Comparison of ENCODE assay signal across 9 cellular contexts in genomic region chr10:80503584-80504157, GRCh38. TPM values are rescaled to one million over a fixed set of nuclear protein-coding genes. Genes with fewer than 3 reads are reported as not detected.
A peak's percentile ranks its signal among the peaks of the same experiment; 100 is the strongest.
DNase-seq lines count a peak whose midpoint lies in the region; FAIRE-seq and TF ChIP-seq lines count a peak whose summit lies in the region.
"Had no signal": no experiment of that assay in that cellular context is flagged by ENCODE, and none has a peak within 500 bp of the region (broad histone marks: within the 10 kb centered on the region; RNA-seq: fewer than 3 reads in every experiment).

No MANE protein-coding gene starts in this region.

- H3K27me3 ChIP-seq in astrocyte (ENCODE audit: insufficient read depth, low read length) (no peaks in the 10 kb centered on the region), mesendoderm (ENCODE audit: insufficient read depth, low read length, poor library complexity) (no peaks in the 10 kb centered on the region), transverse colon (no peaks in the 10 kb centered on the region), MG63 (no peaks in the 10 kb centered on the region)

- H3K36me3 Mint-ChIP-seq in activated naive CD4-positive, alpha-beta T cell treated with anti-CD3 and anti-CD28 coated beads, Interleukin-2, amount 10 ng/mL, durations not matched to agents 7 days and 5 days: peaks cover 61% of the 10 kb centered on the region
- peaks cover 22% of the 10 kb centered on the region for H3K36me3 Mint-ChIP-seq in astrocyte (ENCODE audit: low read depth, unreplicated experiment)

- no peak overlapping the region for H2BK5ac ChIP-seq in mesendoderm (ENCODE audit: low read length)

- H3K9ac ChIP-seq in astrocyte (ENCODE audit: low read length) (peak overlapping the region; percentile 79), mesendoderm (ENCODE audit: low read length) (no peak overlapping the region)

- peaks cover 49% of the 10 kb centered on the region for H3K79me1 ChIP-seq in mesendoderm (ENCODE audit: low read length)

- intact Hi-C loops in transverse colon (cut with DNase I; ENCODE audit: low total_unique reads): loop anchor here (2.0 to 10.0 kb wide), 2 partner anchors 59 to 119 kb away; no protein-coding TSS in a partner anchor

- no peak overlapping the region for H2AFZ ChIP-seq in astrocyte (ENCODE audit: low read depth, low read length)

- peak overlapping the region; percentile 17 for H3K56ac ChIP-seq in mesendoderm (ENCODE audit: low read length)

- peak overlapping the region; percentile 88 for H3K27ac Mint-ChIP-seq in activated naive CD4-positive, alpha-beta T cell treated with anti-CD3 and anti-CD28 coated beads, Interleukin-2, amount 10 ng/mL, durations not matched to agents 7 days and 5 days
- peak overlapping the region; percentile 99 for H3K27ac Mint-ChIP-seq in astrocyte (ENCODE audit: unreplicated experiment)

- H3K18ac ChIP-seq in mesendoderm (ENCODE audit: low read length): no peak overlapping the region

- H3K4me3 ChIP-seq in astrocyte (ENCODE audit: insufficient read depth, low read depth, low read length): no peak overlapping the region
- no peak overlapping the region for H3K4me3 ChIP-seq in mesendoderm (ENCODE audit: low read length)
- H3K4me3 ChIP-seq in transverse colon: no peak overlapping the region
- H3K4me3 ChIP-seq in MG63: no peak overlapping the region

- H3K4me2 ChIP-seq in astrocyte (ENCODE audit: low read length) (no peak overlapping the region), mesendoderm (ENCODE audit: low read length) (no peak overlapping the region)

- H3K27me3 Mint-ChIP-seq in activated naive CD4-positive, alpha-beta T cell treated with anti-CD3 and anti-CD28 coated beads, Interleukin-2, amount 10 ng/mL, durations not matched to agents 7 days and 5 days: no peaks in the 10 kb centered on the region
- no peaks in the 10 kb centered on the region for H3K27me3 Mint-ChIP-seq in astrocyte (ENCODE audit: low read depth, unreplicated experiment)

- no peak overlapping the region for H3K23ac ChIP-seq in mesendoderm (ENCODE audit: low read length)

- H3K4me1 ChIP-seq in astrocyte (ENCODE audit: insufficient read depth, low read length): peaks cover 88% of the 10 kb centered on the region
- H3K4me1 ChIP-seq in mesendoderm (ENCODE audit: control insufficient read depth, low read depth, low read length): peaks cover 14% of the 10 kb centered on the region
- H3K4me1 ChIP-seq in transverse colon: peaks cover 30 to 73% (median 51%) of the 10 kb centered on the region in 4 donors

- CTCF ChIA-PET in activated naive CD4-positive, alpha-beta T cell treated with anti-CD3 and anti-CD28 coated beads, Interleukin-2, amount 10 ng/mL, durations not matched to agents 7 days and 5 days (lab: Charles Lee): interaction anchor here (1.0 to 21.2 kb wide), 4 partner anchors 19 to 120 kb away, joined by 3 to 986 read pairs (median 20); partner anchors contain the start of gene TSPAN14

- no peak overlapping the region for H2BK120ac ChIP-seq in mesendoderm (ENCODE audit: low read depth, low read length)

- H3K79me2 ChIP-seq in astrocyte (ENCODE audit: insufficient read depth, low read length): peaks cover 77% of the 10 kb centered on the region
- peaks cover 26% of the 10 kb centered on the region for H3K79me2 ChIP-seq in mesendoderm (ENCODE audit: control insufficient read depth, insufficient read depth, low read length)

- WGBS in mesendoderm (ENCODE audit: extremely low coverage, insufficient coverage, low lambda C conversion rate): no CpG with 5 or more reads among the region's 7 CpGs
- WGBS in transverse colon (ENCODE audit: low coverage in 1 of 2), 2 donors: 70 to 83% methylated on average over 3 to 7 of the region's 7 CpGs

- no peak for FAIRE-seq in astrocyte (lab: Jason Lieb, UNC)

- peaks cover 83% of the 10 kb centered on the region for H3K4me1 Mint-ChIP-seq in activated naive CD4-positive, alpha-beta T cell treated with anti-CD3 and anti-CD28 coated beads, Interleukin-2, amount 10 ng/mL, durations not matched to agents 7 days and 5 days
- H3K4me1 Mint-ChIP-seq in astrocyte (ENCODE audit: low read depth, unreplicated experiment): peaks cover 87% of the 10 kb centered on the region

- no peaks in the 10 kb centered on the region for H3K9me3 Mint-ChIP-seq in activated naive CD4-positive, alpha-beta T cell treated with anti-CD3 and anti-CD28 coated beads, Interleukin-2, amount 10 ng/mL, durations not matched to agents 7 days and 5 days
- H3K9me3 Mint-ChIP-seq in astrocyte (ENCODE audit: unreplicated experiment): no peaks in the 10 kb centered on the region

- no peak for DNase-seq in activated naive CD4-positive, alpha-beta T cell treated with anti-CD3 and anti-CD28 coated beads, Interleukin-2, amount 10 ng/mL, durations not matched to agents 7 days and 5 days
- DNase-seq in activated naive CD4-positive, alpha-beta T cell treated with Interleukin-2 at 50 U/mL for 16 hours: no peak
- no peak for DNase-seq in astrocyte (ENCODE audit: low read depth)
- DNase-seq in mesendoderm: no peak
- no peak for DNase-seq in transverse colon
- no peak for DNase-seq in hypothalamus (lab: John Stamatoyannopoulos, UW)
- DNase-seq in activated CD4-positive, CD25-positive, alpha-beta regulatory T cell treated with anti-CD3 and anti-CD28 coated beads, Interleukin-2, amount 50 U/mL, for 72 hours: no peak
- no peak for DNase-seq in MG63
- DNase-seq: nucleus accumbens had no signal

- in situ Hi-C loops in transverse colon (cut with MboI; ENCODE audit: low pct_ligation_motif_present in 1 of 4, low pct_unique_long_range_greater_than_20kb in 1 of 4, low sequenced_read_pairs in 3 of 4): loop anchor here (5.0 to 10.0 kb wide), 4 partner anchors 56 to 119 kb away; no protein-coding TSS in a partner anchor

- no peak overlapping the region for H3K27ac ChIP-seq in astrocyte (ENCODE audit: low read depth, low read length)
- no peak overlapping the region for H3K27ac ChIP-seq in mesendoderm (ENCODE audit: low read depth, low read length)
- peak overlapping the region; percentile 65 to 85 (median 82) for H3K27ac ChIP-seq in transverse colon

- no peak overlapping the region for H3K4ac ChIP-seq in mesendoderm (ENCODE audit: low read depth, low read length)

- H3K9me3 ChIP-seq in astrocyte (ENCODE audit: insufficient read depth, low read depth, low read length) (no peaks in the 10 kb centered on the region), transverse colon (no peaks in the 10 kb centered on the region), MG63 (no peaks in the 10 kb centered on the region)

- H2BK15ac ChIP-seq in mesendoderm (replicated peaks; ENCODE audit: low read depth): no peak overlapping the region

- no peak overlapping the region for H2AK5ac ChIP-seq in mesendoderm (ENCODE audit: low read length)

- no peak overlapping the region for H4K8ac ChIP-seq in mesendoderm (ENCODE audit: low read depth, low read length)

- no peak for TF ChIP-seq EP300 in transverse colon (IDR thresholded peaks at IDR 0.05; ENCODE audit: low read depth)

- H4K5ac ChIP-seq in mesendoderm (ENCODE audit: low read length): no peak overlapping the region

- TF ChIP-seq CTCF in astrocyte (IDR thresholded peaks at IDR 0.05; ENCODE audit: insufficient read depth, low read depth, low read length) (no peak), transverse colon (IDR thresholded peaks at IDR 0.05) (no peak)

- peaks cover 5% of the 10 kb centered on the region for H4K20me1 ChIP-seq in astrocyte (ENCODE audit: insufficient read depth, low read length)

- no peaks in the 10 kb centered on the region for H3K36me3 ChIP-seq in astrocyte (ENCODE audit: insufficient read depth, low read length)
- H3K36me3 ChIP-seq in mesendoderm (ENCODE audit: control insufficient read depth, insufficient read depth, low read length): no peaks in the 10 kb centered on the region
- H3K36me3 ChIP-seq in transverse colon: no peaks in the 10 kb centered on the region
- H3K36me3 ChIP-seq in MG63: no peaks in the 10 kb centered on the region; the same call in none of the 2 replicates

- no peak overlapping the region for H3K4me3 Mint-ChIP-seq in activated naive CD4-positive, alpha-beta T cell treated with anti-CD3 and anti-CD28 coated beads, Interleukin-2, amount 10 ng/mL, durations not matched to agents 7 days and 5 days
- H3K4me3 Mint-ChIP-seq in astrocyte (ENCODE audit: unreplicated experiment): no peak overlapping the region

- no peak for TF ChIP-seq POLR2A in transverse colon (IDR thresholded peaks at IDR 0.05)

RNA-seq across cellular contexts. Expression of gene SH2D4B, which starts 34.0 kb away (rescaled TPM):
- total RNA-seq in astrocyte: 0.07 TPM in 1 of 2 replicates, not detected in the other
- 0.06 TPM for polyA plus RNA-seq in mesendoderm (2013, experiment 1 of 2)
- 0.04 TPM for polyA plus RNA-seq in mesendoderm (2013, experiment 2 of 2)
- under 1 TPM in 1 of 4 donors, not detected in 3; 0.32 TPM for total RNA-seq in transverse colon
- total RNA-seq in MG63 (2014; rRNA removed; shearing (Covaris generic); ENCODE audit: low replicate concordance): not detected in 2 replicates

RNA-seq across cellular contexts. Expression of gene TSPAN14, which starts 49.6 kb away (rescaled TPM):
- total RNA-seq in astrocyte (134 and 140 TPM in 2 replicates), transverse colon (10 to 100 TPM; 18.9 to 72.9 (median 55.8) TPM)
- 32.4 TPM for polyA plus RNA-seq in mesendoderm (2013, experiment 1 of 2)
- 30.9 TPM for polyA plus RNA-seq in mesendoderm (2013, experiment 2 of 2)
- 6.6 and 10.0 TPM in 2 replicates for total RNA-seq in MG63 (2014; rRNA removed; shearing (Covaris generic); ENCODE audit: low replicate concordance)

Comparison
In these comparisons a context has a peak if more than half of its experiments do, and no peak if none do; other contexts are left out.
1. H3K27ac ChIP-seq: peak in transverse colon (4 of 4); none in astrocyte (single experiment) and mesendoderm (single experiment).